Comparison of ENCODE assay signal across 37 cellular contexts in the genomic region with DNA sequence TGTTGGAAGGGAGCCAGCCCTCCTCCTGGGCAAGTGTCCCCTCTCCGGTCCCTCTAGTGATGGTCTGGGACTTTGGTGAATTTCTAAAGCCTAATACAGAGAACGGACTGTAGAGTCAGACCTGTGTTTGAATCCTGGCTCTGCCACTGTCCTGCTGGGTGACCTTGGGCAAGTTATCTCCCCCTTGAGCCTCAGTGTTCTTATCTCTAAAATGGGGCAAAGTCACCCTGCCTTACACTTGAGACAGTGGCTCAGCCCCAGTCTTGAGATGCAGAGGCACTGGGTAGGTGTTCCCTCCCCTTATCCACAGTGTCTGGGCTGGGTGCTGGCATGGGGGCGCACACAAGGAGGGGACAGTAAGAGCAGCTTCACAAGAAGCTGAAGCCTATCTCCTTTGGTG.
"Had no signal": no experiment of that assay in that cellular context is flagged by ENCODE, and none has a peak within 500 bp of the region (broad histone marks: within the 10 kb centered on the region; RNA-seq: fewer than 3 reads in every experiment).

No MANE protein-coding gene starts in this region.

- H3K36me3 Mint-ChIP-seq: activated CD4-positive, alpha-beta memory T cell treated with anti-CD3 and anti-CD28 coated beads for 36 hours; activated naive CD4-positive, alpha-beta T cell treated with anti-CD3 and anti-CD28 coated beads, Interleukin-2, amount 50 U/mL, for 72 hours; activated naive CD8-positive, alpha-beta T cell treated with anti-CD3 and anti-CD28 coated beads for 36 hours; brain had no signal

- ATAC-seq: activated CD8-positive, alpha-beta T cell treated with anti-CD3 and anti-CD28 coated beads for 36 hours; activated naive CD4-positive, alpha-beta T cell treated with anti-CD3 and anti-CD28 coated beads, Interleukin-2, amount 50 U/mL, for 72 hours; activated T-cell treated with anti-CD3 and anti-CD28 coated beads, Interleukin-2, amount 50 U/mL, for 4 hours; activated T-cell treated with anti-CD3 and anti-CD28 coated beads, Interleukin-2, amount 50 U/mL, for 72 hours; activated T-helper 17 cell treated with anti-CD3 and anti-CD28 coated beads, Interleukin-2, amount 50 U/mL, for 72 hours had no signal

- H3K27me3 ChIP-seq: adrenal gland, ascending aorta, cardiac muscle cell had no signal

- H3K4me1 ChIP-seq: adrenal gland, ascending aorta had no signal

- H3K27ac ChIP-seq: adrenal gland, ascending aorta, cardiac muscle cell, VCaP had no signal

- H3K4me3 ChIP-seq: adrenal gland, ascending aorta, cardiac muscle cell had no signal

- H3K27me3 Mint-ChIP-seq: activated B cell treated with CpG ODN at 0.5 μM for 24 hours; activated CD4-positive, alpha-beta memory T cell treated with anti-CD3 and anti-CD28 coated beads for 36 hours; activated CD4-positive, alpha-beta T cell treated with anti-CD3 and anti-CD28 coated beads, Interleukin-2, amount 10 ng/mL, durations not matched to agents 24 days and 14 days; activated CD8-positive, alpha-beta T cell treated with anti-CD3 and anti-CD28 coated beads for 36 hours; activated naive CD8-positive, alpha-beta T cell treated with anti-CD3 and anti-CD28 coated beads for 36 hours; activated T-helper 17 cell treated with anti-CD3 and anti-CD28 coated beads, Interleukin-2, amount 50 U/mL, for 72 hours; central memory CD8-positive, alpha-beta T cell had no signal

- FAIRE-seq: bronchial epithelial cell, TTC549 had no signal

- H3K36me3 ChIP-seq: adrenal gland, ascending aorta, cardiac muscle cell had no signal

- DNase-seq: activated B cell treated with CpG ODN at 0.5 μM for 24 hours; activated CD4-positive, alpha-beta memory T cell treated with anti-CD3 and anti-CD28 coated beads for 36 hours; activated CD4-positive, alpha-beta T cell treated with anti-CD3 and anti-CD28 coated beads for 4 hours; activated CD4-positive, alpha-beta T cell treated with anti-CD3 and anti-CD28 coated beads, Interleukin-2, amount 10 ng/mL, durations not matched to agents 24 days and 14 days; activated CD4-positive, alpha-beta T cell treated with anti-CD3 and anti-CD28 coated beads, Interleukin-2, amount 50 U/mL, for 1 hour; activated CD4-positive, alpha-beta T cell treated with anti-CD3 and anti-CD28 coated beads, Interleukin-2, amount 50 U/mL, for 4 hours; activated CD4-positive, CD25-positive, alpha-beta regulatory T cell treated with anti-CD3 and anti-CD28 coated beads, Interleukin-2, amount 50 U/mL, for 72 hours; activated CD8-positive, alpha-beta memory T cell treated with anti-CD3 and anti-CD28 coated beads, Interleukin-2, amount 50 U/mL, for 48 hours; activated CD8-positive, alpha-beta T cell treated with anti-CD3 and anti-CD28 coated beads for 36 hours; activated effector memory CD4-positive, alpha-beta T cell treated with anti-CD3 and anti-CD28 coated beads, Interleukin-2, amount 50 U/mL, for 16 hours; activated gamma-delta T cell treated with Interleukin-2 at 50 U/mL for 16 hours; activated naive CD4-positive, alpha-beta T cell; activated naive CD4-positive, alpha-beta T cell treated with anti-CD3 and anti-CD28 coated beads for 36 hours; activated naive CD4-positive, alpha-beta T cell treated with anti-CD3 and anti-CD28 coated beads, Interleukin-2, amount 50 U/mL, for 16 hours; activated naive CD8-positive, alpha-beta T cell treated with anti-CD3 and anti-CD28 coated beads for 36 hours; activated T-cell treated with anti-CD3 and anti-CD28 coated beads, Interleukin-2, amount 50 U/mL, for 4 hours; activated T-cell treated with anti-CD3 and anti-CD28 coated beads, Interleukin-2, amount 50 U/mL, for 72 hours; adrenal gland; amniotic stem cell; anterior cingulate cortex; caudate nucleus; cerebellar nuclear complex; T-helper 1 cell; T-helper 2 cell; T-helper 9 cell had no signal

- H3K27ac Mint-ChIP-seq: activated B cell treated with CpG ODN at 0.5 μM for 24 hours; activated CD4-positive, alpha-beta memory T cell treated with anti-CD3 and anti-CD28 coated beads for 36 hours; activated CD4-positive, alpha-beta T cell treated with anti-CD3 and anti-CD28 coated beads, Interleukin-2, amount 10 ng/mL, durations not matched to agents 24 days and 14 days; activated CD8-positive, alpha-beta T cell treated with anti-CD3 and anti-CD28 coated beads for 36 hours; activated naive CD4-positive, alpha-beta T cell treated with anti-CD3 and anti-CD28 coated beads for 36 hours; activated naive CD4-positive, alpha-beta T cell treated with anti-CD3 and anti-CD28 coated beads, Interleukin-2, amount 50 U/mL, for 72 hours; activated naive CD8-positive, alpha-beta T cell treated with anti-CD3 and anti-CD28 coated beads for 36 hours; activated T-cell treated with anti-CD3 and anti-CD28 coated beads, Interleukin-2, amount 50 U/mL, for 72 hours; activated T-helper 1 cell treated with anti-CD3 and anti-CD28 coated beads, Interleukin-12 subunit alpha, Interleukin-12 subunit beta, Interleukin-2, Interleukin-4 antibody, amounts not matched to agents 30 ng/mL and 10 ng/mL and 1 ng/mL, durations not matched to agents 14 hours and 24 hours and 36 hours; activated T-helper 17 cell treated with anti-CD3 and anti-CD28 coated beads, Interleukin-2, amount 50 U/mL, for 72 hours; brain; T-helper 1 cell treated with Interleukin-12 subunit alpha and Interleukin-12 subunit beta and Interleukin-4 antibody, amounts not matched to agents 30 μg/mL and 1 μg/mL, for 36 hours; T-helper 2 cell treated with Interferon-gamma antibody and Interleukin-4, amounts not matched to agents 5 μg/mL and 100 μg/mL, for 36 hours had no signal

- H3K4me1 Mint-ChIP-seq: activated B cell treated with CpG ODN at 0.5 μM for 24 hours; activated CD4-positive, alpha-beta T cell treated with anti-CD3 and anti-CD28 coated beads, Interleukin-2, amount 10 ng/mL, durations not matched to agents 24 days and 14 days; activated naive CD8-positive, alpha-beta T cell treated with anti-CD3 and anti-CD28 coated beads for 36 hours; activated T-helper 17 cell treated with anti-CD3 and anti-CD28 coated beads, Interleukin-2, amount 50 U/mL, for 72 hours; central memory CD8-positive, alpha-beta T cell had no signal

- H3K9me3 Mint-ChIP-seq: activated B cell treated with CpG ODN at 0.5 μM for 24 hours; activated CD4-positive, alpha-beta memory T cell treated with anti-CD3 and anti-CD28 coated beads for 36 hours; activated CD4-positive, alpha-beta T cell treated with anti-CD3 and anti-CD28 coated beads, Interleukin-2, amount 10 ng/mL, durations not matched to agents 24 days and 14 days; activated CD8-positive, alpha-beta T cell treated with anti-CD3 and anti-CD28 coated beads for 36 hours; activated naive CD4-positive, alpha-beta T cell treated with anti-CD3 and anti-CD28 coated beads for 36 hours; activated naive CD4-positive, alpha-beta T cell treated with anti-CD3 and anti-CD28 coated beads, Interleukin-2, amount 50 U/mL, for 72 hours; activated naive CD8-positive, alpha-beta T cell treated with anti-CD3 and anti-CD28 coated beads for 36 hours; activated T-cell treated with anti-CD3 and anti-CD28 coated beads, Interleukin-2, amount 50 U/mL, for 4 hours; activated T-cell treated with anti-CD3 and anti-CD28 coated beads, Interleukin-2, amount 50 U/mL, for 72 hours; activated T-helper 1 cell treated with anti-CD3 and anti-CD28 coated beads, Interleukin-12 subunit alpha, Interleukin-12 subunit beta, Interleukin-2, Interleukin-4 antibody, amounts not matched to agents 30 ng/mL and 10 ng/mL and 1 ng/mL, durations not matched to agents 14 hours and 24 hours and 36 hours; activated T-helper 17 cell treated with anti-CD3 and anti-CD28 coated beads, Interleukin-2, amount 50 U/mL, for 72 hours; brain; central memory CD8-positive, alpha-beta T cell; T-helper 1 cell treated with Interleukin-12 subunit alpha and Interleukin-12 subunit beta and Interleukin-4 antibody, amounts not matched to agents 30 μg/mL and 1 μg/mL, for 36 hours; T-helper 2 cell treated with Interferon-gamma antibody and Interleukin-4, amounts not matched to agents 5 μg/mL and 100 μg/mL, for 36 hours had no signal

- H3K9me3 ChIP-seq: adrenal gland, ascending aorta had no signal

- H3K4me3 Mint-ChIP-seq: activated B cell treated with CpG ODN at 0.5 μM for 24 hours; activated CD4-positive, alpha-beta memory T cell treated with anti-CD3 and anti-CD28 coated beads for 36 hours; activated CD4-positive, alpha-beta T cell treated with anti-CD3 and anti-CD28 coated beads, Interleukin-2, amount 10 ng/mL, durations not matched to agents 24 days and 14 days; activated CD8-positive, alpha-beta T cell treated with anti-CD3 and anti-CD28 coated beads for 36 hours; activated naive CD4-positive, alpha-beta T cell treated with anti-CD3 and anti-CD28 coated beads for 36 hours; activated naive CD8-positive, alpha-beta T cell treated with anti-CD3 and anti-CD28 coated beads for 36 hours; activated T-cell treated with anti-CD3 and anti-CD28 coated beads, Interleukin-2, amount 50 U/mL, for 4 hours; activated T-cell treated with anti-CD3 and anti-CD28 coated beads, Interleukin-2, amount 50 U/mL, for 72 hours; activated T-helper 1 cell treated with anti-CD3 and anti-CD28 coated beads, Interleukin-12 subunit alpha, Interleukin-12 subunit beta, Interleukin-2, Interleukin-4 antibody, amounts not matched to agents 30 ng/mL and 10 ng/mL and 1 ng/mL, durations not matched to agents 14 hours and 24 hours and 36 hours; activated T-helper 17 cell treated with anti-CD3 and anti-CD28 coated beads, Interleukin-2, amount 50 U/mL, for 72 hours; brain; central memory CD8-positive, alpha-beta T cell; T-helper 1 cell treated with Interleukin-12 subunit alpha and Interleukin-12 subunit beta and Interleukin-4 antibody, amounts not matched to agents 30 μg/mL and 1 μg/mL, for 36 hours; T-helper 2 cell treated with Interferon-gamma antibody and Interleukin-4, amounts not matched to agents 5 μg/mL and 100 μg/mL, for 36 hours had no signal
